In genomic region chr6:148263010-148263409, GRCh38 we compare ENCODE assay signal across 2 cellular contexts.
TF ChIP-seq lines count a peak whose summit lies in the region.

No MANE protein-coding gene starts in this region.

TF ChIP-seq in IMR-90, 13 proteins besides CTCF, POLR2A, EP300 and RAD21:
- no peak for TF ChIP-seq USF2 (IDR thresholded peaks at IDR 0.05; ENCODE audit: low read depth, low read length)
- no peak for TF ChIP-seq SMC3 (IDR thresholded peaks at IDR 0.05; ENCODE audit: low read depth, low read length)
- no peak for TF ChIP-seq MXI1 (IDR thresholded peaks at IDR 0.05; ENCODE audit: borderline replicate concordance, low read depth, low read length)
- TF ChIP-seq MAFK (IDR thresholded peaks at IDR 0.05; ENCODE audit: low read depth, low read length) = no peak
- TF ChIP-seq RCOR1 (IDR thresholded peaks at IDR 0.05; ENCODE audit: insufficient replicate concordance, low read length) = no peak
- no peak for TF ChIP-seq MAZ (IDR thresholded peaks at IDR 0.05; ENCODE audit: borderline replicate concordance, low read depth, low read length)
- no peak for TF ChIP-seq CHD1 (IDR thresholded peaks at IDR 0.05; ENCODE audit: low read depth, low read length)
- no peak for TF ChIP-seq BHLHE40 (IDR thresholded peaks at IDR 0.05; ENCODE audit: low read depth, low read length)
- TF ChIP-seq ELK1 (IDR thresholded peaks at IDR 0.05; ENCODE audit: borderline replicate concordance, low read depth, low read length) = no peak
- TF ChIP-seq RFX5 (IDR thresholded peaks at IDR 0.05; ENCODE audit: low read depth, low read length) = no peak
- no peak for TF ChIP-seq CEBPB (IDR thresholded peaks at IDR 0.05; ENCODE audit: low read depth, low read length)
- no peak for TF ChIP-seq NFE2L2 (IDR thresholded peaks at IDR 0.05; ENCODE audit: low read depth, low read length)
- no peak for TF ChIP-seq FOS (IDR thresholded peaks at IDR 0.05; ENCODE audit: low read depth, low read length)

TF ChIP-seq in HEK293T, 16 proteins besides CTCF, POLR2A, EP300 and RAD21 (continued from another document):
- TF ChIP-seq PKNOX1 (IDR thresholded peaks at IDR 0.05) (no peak), SP1 (IDR thresholded peaks at IDR 0.05) (no peak), ELF4 (IDR thresholded peaks at IDR 0.05) (no peak), FOXK2 (IDR thresholded peaks at IDR 0.05) (no peak), SUZ12 (IDR thresholded peaks at IDR 0.05) (no peak), FOXA1 (IDR thresholded peaks at IDR 0.05) (no peak), NFRKB (IDR thresholded peaks at IDR 0.05) (no peak), HDGF (IDR thresholded peaks at IDR 0.05; ENCODE audit: borderline replicate concordance) (no peak), TARDBP (IDR thresholded peaks at IDR 0.05) (no peak), BHLHE40 (IDR thresholded peaks at IDR 0.05; ENCODE audit: borderline replicate concordance) (no peak), CTBP1 (IDR thresholded peaks at IDR 0.05; ENCODE audit: borderline replicate concordance) (no peak), ARNT (IDR thresholded peaks at IDR 0.05) (no peak), L3MBTL2 (conservative IDR thresholded peaks at IDR 0.05) (no peak)
